Comparison of ENCODE assay signal across 24 cellular contexts in the genomic region with DNA sequence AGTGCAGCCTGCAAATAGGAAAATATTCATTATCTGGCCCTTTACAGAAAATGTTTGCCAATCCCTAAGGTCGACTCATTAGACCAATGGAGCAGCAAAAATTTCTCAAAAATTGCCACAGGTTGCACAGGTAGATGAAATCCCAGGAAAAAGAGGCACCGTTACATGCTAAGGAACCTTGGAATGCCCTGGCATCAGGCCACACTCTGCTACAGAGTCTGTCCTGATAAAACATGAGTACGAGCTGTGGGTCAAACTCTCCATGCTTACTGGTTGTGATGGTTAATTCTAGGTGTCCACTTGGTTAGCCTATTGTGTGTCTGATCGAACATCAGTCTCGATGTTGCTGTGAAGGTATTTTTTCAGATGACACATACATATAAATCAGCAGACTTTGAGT. TPM values are rescaled to one million over a fixed set of nuclear protein-coding genes. Genes with fewer than 3 reads are reported as not detected.
"Had no signal": no experiment of that assay in that cellular context is flagged by ENCODE, and none has a peak within 500 bp of the region (broad histone marks: within the 10 kb centered on the region; RNA-seq: fewer than 3 reads in every experiment).

No MANE protein-coding gene starts in this region.

- H3K36me3 ChIP-seq: breast epithelium, Peyer's patch had no signal

- FAIRE-seq: TTC549 had no signal

- H3K9me3 ChIP-seq: breast epithelium, Peyer's patch had no signal

- H3K27ac ChIP-seq: breast epithelium, Peyer's patch, SK-N-MC had no signal

- H3K27me3 ChIP-seq: breast epithelium, Peyer's patch had no signal

- H3K4me3 ChIP-seq: breast epithelium, Peyer's patch, SK-N-MC had no signal

- DNase-seq: activated B cell treated with CpG ODN at 0.5 μM for 24 hours; activated CD4-positive, alpha-beta T cell treated with anti-CD3 and anti-CD28 coated beads for 1 hour; activated CD4-positive, alpha-beta T cell treated with anti-CD3 and anti-CD28 coated beads, Interleukin-2, amount 10 ng/mL, durations not matched to agents 24 days and 14 days; activated CD4-positive, alpha-beta T cell treated with anti-CD3 and anti-CD28 coated beads, Interleukin-2, amount 50 U/mL, for 48 hours; activated naive CD4-positive, alpha-beta T cell; activated T-cell treated with anti-CD3 and anti-CD28 coated beads, Interleukin-2, amount 50 U/mL, for 1 hour; aorta; central memory CD4-positive, alpha-beta T cell; Karpas-422; MM.1S; NCI-H1105; NCI-H1436; NCI-H187; NCI-H2081; NCI-H446; NCI-H524; Peyer's patch; SHP77 treated with DMSO at 0.1 percent for 48 hours; T-cell; T-helper 2 cell; T1000 had no signal

- H3K4me1 ChIP-seq: breast epithelium had no signal

RNA-seq across cellular contexts. Expression of gene TMEM72, which starts 40.7 kb away (rescaled TPM):
- total RNA-seq: activated B cell treated with CpG ODN at 0.5 μM for 24 hours; activated CD4-positive, alpha-beta T cell treated with anti-CD3 and anti-CD28 coated beads, Interleukin-2, amount 10 ng/mL, durations not matched to agents 24 days and 14 days; aorta; breast epithelium had no signal
- polyA plus RNA-seq: aorta had no signal
